12 cellular contexts compared by ENCODE assay signal in the genomic region with DNA sequence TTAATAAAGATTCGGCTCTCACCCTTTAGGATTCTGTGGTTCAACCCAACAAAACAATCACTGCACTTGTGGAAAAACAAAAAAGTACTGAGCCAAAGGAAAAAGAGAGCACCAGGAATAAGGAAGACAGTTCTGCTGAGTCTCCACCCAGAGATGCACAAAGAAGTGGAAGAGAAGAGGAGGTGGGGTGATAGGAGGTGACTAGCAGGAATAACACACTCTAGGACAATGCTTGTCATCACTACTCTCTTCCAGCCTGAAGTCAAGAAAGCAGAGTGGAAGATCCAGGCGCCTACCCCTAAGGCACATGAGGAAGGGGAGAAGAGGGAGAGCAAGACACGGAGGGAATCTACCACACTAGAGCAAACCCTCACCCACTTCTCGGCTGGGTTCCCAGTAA. TPM values are rescaled to one million over a fixed set of nuclear protein-coding genes. Genes with fewer than 3 reads are reported as not detected.
A peak's percentile ranks its signal among the peaks of the same experiment; 100 is the strongest.
DNase-seq lines count a peak whose midpoint lies in the region; ATAC-seq and TF ChIP-seq lines count a peak whose summit lies in the region.
"Had no signal": no experiment of that assay in that cellular context is flagged by ENCODE, and none has a peak within 500 bp of the region (broad histone marks: within the 10 kb centered on the region; RNA-seq: fewer than 3 reads in every experiment).

No MANE protein-coding gene starts in this region.

- no peaks in the 10 kb centered on the region for H3F3A ChIP-seq in PC-9 (ENCODE audit: insufficient read depth, low read depth)

- BruUV-seq in PC-9 (replicated peaks; lab: Mats Ljungman, UMichigan), result no TSS peak

- WGBS in heart right ventricle, 2 donors, result 53 to 63% methylated on average over 4 of the region's 4 CpGs
- 46 to 62% (median 52%) methylated on average over 4 of the region's 4 CpGs for WGBS in psoas muscle, 3 donors

- peak overlapping the region in 2 of 10 donors; percentile 56 to 62 for H3K27ac ChIP-seq in heart right ventricle
- H3K27ac ChIP-seq in right atrium auricular region, result peak overlapping the region; percentile 57 to 84
- no peak overlapping the region for H3K27ac ChIP-seq in psoas muscle
- H3K27ac ChIP-seq in PC-9, result no peak overlapping the region
- H3K27ac ChIP-seq: KMS-11 had no signal

- no peaks in the 10 kb centered on the region for H3K36me3 ChIP-seq in heart right ventricle
- no peaks in the 10 kb centered on the region for H3K36me3 ChIP-seq in right atrium auricular region
- no peaks in the 10 kb centered on the region for H3K36me3 ChIP-seq in psoas muscle (ENCODE audit: insufficient read depth in 1 of 2, low read depth in 1 of 2)
- no peaks in the 10 kb centered on the region for H3K36me3 ChIP-seq in PC-9 (ENCODE audit: low read depth)

- H3K79me2 ChIP-seq in PC-9 (ENCODE audit: low read depth), result no peaks in the 10 kb centered on the region

- no peaks in the 10 kb centered on the region for H4K20me1 ChIP-seq in PC-9 (ENCODE audit: insufficient read depth)

- H3K4me1 ChIP-seq in heart right ventricle, result peaks cover 0 to 22% (median 7%) of the 10 kb centered on the region in 9 donors
- H3K4me1 ChIP-seq in right atrium auricular region, result peaks cover 0 to 31% of the 10 kb centered on the region in 2 donors
- no peaks in the 10 kb centered on the region for H3K4me1 ChIP-seq in psoas muscle
- H3K4me1 ChIP-seq in PC-9 (replicated peaks; ENCODE audit: insufficient read depth), result no peaks in the 10 kb centered on the region

- intact Hi-C loops in heart right ventricle (cut with DNase I), result loop anchor here in 1 of 10 donors (10.0 kb wide), 1 partner anchor 174 kb away; no protein-coding TSS in a partner anchor
- intact Hi-C loops in cardiac septum (cut with DNase I), result no loop called here
- intact Hi-C loops in psoas muscle (cut with DNase I), result no loop called here
- intact Hi-C loops in PC-9 (cut with micrococcal nuclease; ENCODE audit: unreplicated experiment), result no loop called here

- no peaks in the 10 kb centered on the region for H3K9me2 ChIP-seq in PC-9 (ENCODE audit: insufficient read depth)

- CTCF ChIA-PET in PC-9 (lab: Charles Lee), result no interaction called here

- DNase-seq in heart right ventricle (no peak), cardiac septum (ENCODE audit: low spot score) (no peak), right atrium auricular region (ENCODE audit: low spot score) (no peak), psoas muscle (no peak), DMS114 treated with DMSO at 0.1 percent for 48 hours (lab: John Stamatoyannopoulos, UW; ENCODE audit: unreplicated experiment) (no peak), PC-9 (no peak), NCI-H1694 treated with DMSO at 0.1 percent for 48 hours (lab: John Stamatoyannopoulos, UW) (no peak)
- DNase-seq: activated CD4-positive, alpha-beta T cell treated with anti-CD3 and anti-CD28 coated beads for 1 hour; stimulated activated naive CD8-positive, alpha-beta T cell treated with anti-CD3 and anti-CD28 coated beads, Interleukin-15, amount 100 ng/mL, for 72 hours; T-cell had no signal

- H3K27me3 ChIP-seq in heart right ventricle (peaks cover 0 to 53% (median 46%) of the 10 kb centered on the region in 7 donors), right atrium auricular region (no peaks in the 10 kb centered on the region), psoas muscle (ENCODE audit: insufficient read depth in 3 of 3, low read length in 2 of 3) (peaks cover 0 to 44% (median 18%) of the 10 kb centered on the region in 3 donors), PC-9 (ENCODE audit: insufficient read depth, low read depth) (0 out of 2 replicates have a peak, but pooled peaks cover 7% of the 10 kb centered on the region)

- POLR2A ChIA-PET in PC-9 (lab: Charles Lee; ENCODE audit: unreplicated experiment), result no interaction called here

- ATAC-seq in heart right ventricle, result no peak
- ATAC-seq in psoas muscle, result no peak
- no peak for ATAC-seq in GM18867 (IDR thresholded peaks at IDR 0.05; ENCODE audit: unreplicated experiment)
- ATAC-seq: stimulated activated naive CD8-positive, alpha-beta T cell treated with anti-CD3 and anti-CD28 coated beads, Interleukin-15, amount 100 ng/mL, for 72 hours; T-cell had no signal

- H3K9me3 ChIP-seq in heart right ventricle, result no peaks in the 10 kb centered on the region
- H3K9me3 ChIP-seq in right atrium auricular region, result no peaks in the 10 kb centered on the region
- no peaks in the 10 kb centered on the region for H3K9me3 ChIP-seq in psoas muscle
- H3K9me3 ChIP-seq in PC-9 (ENCODE audit: insufficient read depth, low read depth), result no peaks in the 10 kb centered on the region

- no peak for TF ChIP-seq CTCF in heart right ventricle (IDR thresholded peaks at IDR 0.05)
- no peak for TF ChIP-seq CTCF in right atrium auricular region (IDR thresholded peaks at IDR 0.05)
- no peak for TF ChIP-seq CTCF in psoas muscle (IDR thresholded peaks at IDR 0.05)
- TF ChIP-seq CTCF in PC-9 (conservative IDR thresholded peaks at IDR 0.05), result no peak

- no peak overlapping the region for H2AFZ ChIP-seq in PC-9

- no peak overlapping the region for H3K4me2 ChIP-seq in PC-9
- H3K4me2 ChIP-seq: KMS-11 had no signal

- H3K4me3 ChIP-seq in heart right ventricle (peak overlapping the region in 7 of 10 donors; percentile 45 to 56 (median 54)), right atrium auricular region (peak overlapping the region; percentile 64 to 66), psoas muscle (peak overlapping the region; percentile 58), PC-9 (no peak overlapping the region)

RNA-seq across cellular contexts. Expression of a gene that starts 1.8 kb away (rescaled TPM):
- total RNA-seq in heart right ventricle (10 to 100 TPM in 7 of 10 donors, 1 to 10 TPM in 3; 8.1 to 29.2 (median 13.5) TPM), cardiac septum (16.6 TPM), right atrium auricular region (10 to 100 TPM; 66.1 to 85.8 TPM), psoas muscle (1 to 10 TPM; 2.1 to 5.9 (median 2.9) TPM), PC-9 (2021) (not detected in 2 replicates)
- polyA plus RNA-seq in heart right ventricle (1 to 10 TPM; 2.0 to 2.8 TPM), psoas muscle (under 1 TPM; 0.81 to 0.89 (median 0.84) TPM)

Comparison
In these comparisons a context has a peak if more than half of its experiments do, and no peak if none do; other contexts are left out.
1. H3K27ac ChIP-seq: peak in right atrium auricular region (2 of 2); none in psoas muscle (single experiment) and PC-9 (single experiment).